Comparison of ENCODE assay signal across 29 cellular contexts in genomic region chr10:13908475-13908874, GRCh38.
"Had no signal": no experiment of that assay in that cellular context is flagged by ENCODE, and none has a peak within 500 bp of the region (broad histone marks: within the 10 kb centered on the region; RNA-seq: fewer than 3 reads in every experiment).

No MANE protein-coding gene starts in this region.

- H3K27me3 ChIP-seq: esophagus muscularis mucosa, gastroesophageal sphincter, heart left ventricle, hepatocyte, neural progenitor cell, sigmoid colon, stomach, testis, tibial artery had no signal

- H3K4me3 Mint-ChIP-seq: naive thymus-derived CD4-positive, alpha-beta T cell; nephron; neural progenitor cell; stimulated activated effector memory CD8-positive, alpha-beta T cell treated with anti-CD3 and anti-CD28 coated beads, Interleukin-12 subunit alpha, Interleukin-12 subunit beta, amount 100 ng/mL, for 72 hours; type B pancreatic cell had no signal

- H3K4me2 ChIP-seq: hepatocyte, neural progenitor cell had no signal

- H3K9me3 Mint-ChIP-seq: naive thymus-derived CD4-positive, alpha-beta T cell; nephron; neural progenitor cell; stimulated activated effector memory CD8-positive, alpha-beta T cell treated with anti-CD3 and anti-CD28 coated beads, Interleukin-12 subunit alpha, Interleukin-12 subunit beta, amount 100 ng/mL, for 72 hours; type B pancreatic cell had no signal

- H3K36me3 Mint-ChIP-seq: naive thymus-derived CD4-positive, alpha-beta T cell; neural progenitor cell; stimulated activated effector memory CD8-positive, alpha-beta T cell treated with anti-CD3 and anti-CD28 coated beads, Interleukin-12 subunit alpha, Interleukin-12 subunit beta, amount 100 ng/mL, for 72 hours; type B pancreatic cell had no signal

- H3K9ac ChIP-seq: neural progenitor cell, parathyroid adenoma had no signal

- H3K27ac ChIP-seq: esophagus muscularis mucosa, foreskin keratinocyte, gastroesophageal sphincter, hepatocyte, neural progenitor cell, parathyroid adenoma, sigmoid colon, stomach, testis, tibial artery had no signal

- H3K4me3 ChIP-seq: esophagus muscularis mucosa, gastroesophageal sphincter, heart left ventricle, hepatocyte, neural progenitor cell, sigmoid colon, stomach, testis, tibial artery had no signal

- H3K36me3 ChIP-seq: esophagus muscularis mucosa, gastroesophageal sphincter, heart left ventricle, neural progenitor cell, sigmoid colon, stomach, tibial artery had no signal

- H3K4me1 ChIP-seq: foreskin keratinocyte, gastroesophageal sphincter, parathyroid adenoma, sigmoid colon, stomach, testis had no signal

- DNase-seq: cerebellar nuclear complex; effector memory CD4-positive, alpha-beta T cell; foreskin keratinocyte; heart left ventricle; kidney glomerular epithelial cell; left colon; mammary epithelial cell; mesendoderm; midbrain; naive thymus-derived CD4-positive, alpha-beta T cell; sigmoid colon; stimulated activated CD4-positive, alpha-beta T cell treated with anti-CD3 and anti-CD28 coated beads, Interleukin-2, amount 100 ng/mL, for 24 hours; stimulated activated CD4-positive, alpha-beta T cell treated with anti-CD3 and anti-CD28 coated beads, Interleukin-4, amount 100 ng/mL, for 24 hours; stimulated activated naive CD4-positive, alpha-beta T cell treated with Interleukin-2 at 50 U/mL for 16 hours; stomach; substantia nigra; testis; tibial artery had no signal

- H3K4me1 Mint-ChIP-seq: stimulated activated effector memory CD8-positive, alpha-beta T cell treated with anti-CD3 and anti-CD28 coated beads, Interleukin-12 subunit alpha, Interleukin-12 subunit beta, amount 100 ng/mL, for 72 hours had no signal

- H3K27ac Mint-ChIP-seq: naive thymus-derived CD4-positive, alpha-beta T cell; nephron; neural progenitor cell; progenitor cell of endocrine pancreas; stimulated activated effector memory CD8-positive, alpha-beta T cell treated with anti-CD3 and anti-CD28 coated beads, Interleukin-12 subunit alpha, Interleukin-12 subunit beta, amount 100 ng/mL, for 72 hours; type B pancreatic cell had no signal

- H3K79me2 ChIP-seq: hepatocyte, parathyroid adenoma had no signal

- ATAC-seq: foreskin keratinocyte; gastroesophageal sphincter; left colon; naive thymus-derived CD4-positive, alpha-beta T cell; stimulated activated effector memory CD8-positive, alpha-beta T cell treated with anti-CD3 and anti-CD28 coated beads, Interleukin-12 subunit alpha, Interleukin-12 subunit beta, amount 100 ng/mL, for 72 hours had no signal

- H2AFZ ChIP-seq: hepatocyte, neural progenitor cell, parathyroid adenoma had no signal

- H3K9me3 ChIP-seq: esophagus muscularis mucosa, sigmoid colon, testis had no signal

- FAIRE-seq: colon, endothelial cell of umbilical vein had no signal
